ENCODE assay signal across 8 cellular contexts in the genomic region with DNA sequence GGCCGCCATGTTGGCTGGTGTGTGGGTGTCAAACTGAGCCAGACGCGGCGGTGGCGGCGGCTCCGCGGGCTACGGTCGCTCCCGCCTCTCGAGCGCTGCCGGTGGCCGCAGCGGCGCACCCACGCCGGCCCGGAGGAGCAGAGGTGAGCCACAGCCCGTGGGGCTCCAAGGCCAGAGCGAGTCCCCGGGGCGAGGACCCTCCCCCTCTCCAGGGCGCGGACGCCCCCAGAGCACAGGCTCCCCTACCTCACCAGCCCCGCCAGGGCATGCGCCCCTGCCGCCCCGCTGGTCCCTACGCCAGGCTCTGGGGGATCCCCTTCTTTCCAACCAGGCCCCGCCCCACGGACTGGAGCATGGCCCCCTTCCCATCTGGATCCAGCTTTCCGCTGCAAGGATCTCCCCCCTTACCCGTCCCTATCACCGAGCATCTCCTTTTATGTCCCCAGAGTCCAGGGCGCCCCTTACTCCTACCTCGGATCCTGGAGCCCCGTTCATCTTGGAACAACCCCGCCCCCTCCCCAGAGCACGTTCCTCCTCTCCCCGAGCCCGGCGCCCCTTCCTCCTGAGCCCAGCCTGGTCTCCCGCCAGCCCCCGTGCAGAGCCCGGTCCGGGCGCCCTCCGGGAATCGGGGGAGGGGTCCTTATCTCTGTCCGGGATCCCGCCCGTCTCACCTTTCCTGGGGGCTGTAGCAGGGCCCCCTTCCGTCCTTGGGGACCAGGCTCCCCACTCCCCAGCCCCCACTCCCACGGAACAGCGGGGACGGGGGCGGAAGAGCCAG. TPM values are rescaled to one million over a fixed set of nuclear protein-coding genes. Genes with fewer than 3 reads are reported as not detected.
DNase-seq lines count a peak whose midpoint lies in the region; ATAC-seq and TF ChIP-seq lines count a peak whose summit lies in the region.

No MANE protein-coding gene starts in this region.

- H3K9ac ChIP-seq in ES-I3 (ENCODE audit: low read depth, low read length) (peak overlapping the region; percentile 94), MM.1S (ENCODE audit: low read length) (peak overlapping the region; percentile 89)

- peak overlapping the region; percentile 41 for H3K27ac Mint-ChIP-seq in activated naive CD4-positive, alpha-beta T cell treated with anti-CD3 and anti-CD28 coated beads, Interleukin-2, amount 50 U/mL, for 24 hours

- no peaks in the 10 kb centered on the region for H4K20me1 ChIP-seq in MM.1S (ENCODE audit: insufficient read depth, low read length)

- H3F3A ChIP-seq in MM.1S (ENCODE audit: insufficient read depth, low read length), result no peaks in the 10 kb centered on the region

- H3K27ac ChIP-seq in MM.1S (ENCODE audit: low read length), result peak overlapping the region; percentile 25; the same call in 1 of the 2 replicates
- peak overlapping the region; percentile 89 to 95 (median 92) for H3K27ac ChIP-seq in gastrocnemius medialis

- H3K4me3 Mint-ChIP-seq in activated naive CD4-positive, alpha-beta T cell treated with anti-CD3 and anti-CD28 coated beads, Interleukin-2, amount 50 U/mL, for 24 hours, result peak overlapping the region; percentile 90

- peaks cover 5% of the 10 kb centered on the region for H3K4me1 Mint-ChIP-seq in activated naive CD4-positive, alpha-beta T cell treated with anti-CD3 and anti-CD28 coated beads, Interleukin-2, amount 50 U/mL, for 24 hours

- peak overlapping the region; percentile 98 for H2AFZ ChIP-seq in MM.1S (ENCODE audit: low read length)

- peak; percentile 72 to 76 for TF ChIP-seq POLR2A in gastrocnemius medialis (IDR thresholded peaks at IDR 0.05)

- H3K9me3 Mint-ChIP-seq in activated naive CD4-positive, alpha-beta T cell treated with anti-CD3 and anti-CD28 coated beads, Interleukin-2, amount 50 U/mL, for 24 hours, result no peaks in the 10 kb centered on the region

- H3K9me3 ChIP-seq in ES-I3 (ENCODE audit: control insufficient read depth, insufficient read depth, low read length) (no peaks in the 10 kb centered on the region), MM.1S (replicated peaks; ENCODE audit: insufficient read depth, low read length) (no peaks in the 10 kb centered on the region), gastrocnemius medialis (no peaks in the 10 kb centered on the region)

- TF ChIP-seq CTCF in MM.1S (IDR thresholded peaks at IDR 0.05; ENCODE audit: low read length), result peak; percentile 15; the same call in 1 of the 2 replicates
- peak in 3 of 5 experiments; percentile 40 to 51 (median 48) for TF ChIP-seq CTCF in gastrocnemius medialis (IDR thresholded peaks at IDR 0.05 in 4 of 5, conservative IDR thresholded peaks at IDR 0.05 in 1 of 5)

- H3K27me3 ChIP-seq in MM.1S (replicated peaks; ENCODE audit: insufficient read depth, low read length) (no peaks in the 10 kb centered on the region), gastrocnemius medialis (no peaks in the 10 kb centered on the region)

- H3K4me3 ChIP-seq in MM.1S (ENCODE audit: low read length) (peak overlapping the region; percentile 99), gastrocnemius medialis (peak overlapping the region; percentile 76 to 95 (median 92))

- in situ Hi-C loops in gastrocnemius medialis (cut with MboI; ENCODE audit: low sequenced_read_pairs in 4 of 4), result no loop called here

- H3K36me3 Mint-ChIP-seq in activated naive CD4-positive, alpha-beta T cell treated with anti-CD3 and anti-CD28 coated beads, Interleukin-2, amount 50 U/mL, for 24 hours, result no peaks in the 10 kb centered on the region

- H3K4me1 ChIP-seq in ES-I3 (ENCODE audit: insufficient read depth, low read length) (peaks cover 19% of the 10 kb centered on the region), MM.1S (ENCODE audit: low read length) (no peaks in the 10 kb centered on the region), gastrocnemius medialis (peaks cover 16 to 20% of the 10 kb centered on the region in 2 donors)

- H3K36me3 ChIP-seq in ES-I3 (ENCODE audit: insufficient read depth, low read length) (peaks cover 3% of the 10 kb centered on the region; the same call in 1 of the 2 replicates), MM.1S (replicated peaks; ENCODE audit: insufficient read depth, low read length) (no peaks in the 10 kb centered on the region), gastrocnemius medialis (no peaks in the 10 kb centered on the region)

- H3K27me3 Mint-ChIP-seq in activated naive CD4-positive, alpha-beta T cell treated with anti-CD3 and anti-CD28 coated beads, Interleukin-2, amount 50 U/mL, for 24 hours, result no peaks in the 10 kb centered on the region

- ATAC-seq in GM21825 (IDR thresholded peaks at IDR 0.05; ENCODE audit: unreplicated experiment) (peak; percentile 78), left ventricle myocardium superior (peak; percentile 35), gastrocnemius medialis (peak; percentile 47 to 52), HG03521 (IDR thresholded peaks at IDR 0.05; ENCODE audit: unreplicated experiment) (no peak), GM18858 (IDR thresholded peaks at IDR 0.05; ENCODE audit: unreplicated experiment) (no peak)

- intact Hi-C loops in left ventricle myocardium superior (cut with micrococcal nuclease) (no loop called here), gastrocnemius medialis (cut with DNase I; ENCODE audit: low total_unique reads) (no loop called here)

- peaks cover 31% of the 10 kb centered on the region for H3K79me2 ChIP-seq in MM.1S (ENCODE audit: low read length)

- DNase-seq in MM.1S (peak; percentile 23), left ventricle myocardium superior (peak; percentile 59), gastrocnemius medialis (peak in 1 of 2 donors; percentile 34)

- H3K4me2 ChIP-seq in MM.1S (ENCODE audit: low read depth, low read length), result peak overlapping the region; percentile 98

- H3K9me2 ChIP-seq in MM.1S (replicated peaks; ENCODE audit: insufficient read depth, low read length), result no peaks in the 10 kb centered on the region

RNA-seq across cellular contexts. Expression of gene EPN2, which starts 0.4 kb away (rescaled TPM):
- total RNA-seq in left ventricle myocardium superior (94.5 TPM), gastrocnemius medialis (10 to 100 TPM; 18.9 to 31.8 (median 26.2) TPM)

Comparison
In these comparisons a context has a peak if more than half of its experiments do, and no peak if none do; other contexts are left out.
1. ATAC-seq: peak in GM21825 (single experiment), left ventricle myocardium superior (single experiment) and gastrocnemius medialis (2 of 2); none in HG03521 (single experiment) and GM18858 (single experiment).